8 cellular contexts compared by ENCODE assay signal in genomic region chr2:99488587-99488998, GRCh38. TPM values are rescaled to one million over a fixed set of nuclear protein-coding genes. Genes with fewer than 3 reads are reported as not detected.
DNase-seq lines count a peak whose midpoint lies in the region; ATAC-seq and TF ChIP-seq lines count a peak whose summit lies in the region.

No MANE protein-coding gene starts in this region.

- no peaks in the 10 kb centered on the region; the same call in 1 of the 2 replicates for H3K9me3 ChIP-seq in AG04450 (ENCODE audit: control insufficient read depth, insufficient read depth, low read length)
- no peaks in the 10 kb centered on the region for H3K9me3 ChIP-seq in mucosa of rectum (ENCODE audit: control insufficient read depth in 2 of 2, low read length in 2 of 2)

- intact Hi-C loops in dorsolateral prefrontal cortex (cut with DNase I) = loop anchor here (10.0 kb wide), 2 partner anchors 54 to 84 kb away; no protein-coding TSS in a partner anchor

- POLR2A ChIA-PET in AG04450 (lab: Yijun Ruan, JAX) = no interaction called here

- H3K27ac ChIP-seq in AG04450 (ENCODE audit: low read depth, low read length) = no peak overlapping the region
- H3K27ac ChIP-seq in dorsolateral prefrontal cortex = peak overlapping the region in 58 of 59 donors; percentile 42 to 99 (median 94)
- H3K27ac ChIP-seq in mucosa of rectum (ENCODE audit: low read depth in 2 of 2, low read length in 2 of 2) = peak overlapping the region; percentile 93 to 94

- H3K27me3 ChIP-seq in AG04450 (ENCODE audit: control insufficient read depth, insufficient read depth, low read length) (peaks cover 10% of the 10 kb centered on the region), dorsolateral prefrontal cortex (no peaks in the 10 kb centered on the region), mucosa of rectum (ENCODE audit: control insufficient read depth in 2 of 2, insufficient read depth in 2 of 2, low read length in 2 of 2) (no peaks in the 10 kb centered on the region)

- H3K4me1 ChIP-seq in mucosa of rectum (ENCODE audit: control insufficient read depth in 2 of 2, insufficient read depth in 2 of 2, low read length in 2 of 2) = peaks cover 3 to 13% of the 10 kb centered on the region in 2 donors

- CTCF ChIA-PET in AG04450 (lab: Charles Lee) = interaction anchor here (0.6 to 1.9 kb wide), 4 partner anchors 114 to 387 kb away, joined by 3 to 5 read pairs (median 4); partner anchors contain the start of gene EIF5B

- DNase-seq in AG04450 (ENCODE audit: low read depth, low spot score) (no peak), GM12865 (ENCODE audit: low read depth) (peak; percentile 50), RPMI7951 (ENCODE audit: low read depth) (peak; percentile 28), dorsolateral prefrontal cortex (no peak), NCI-H345 treated with DMSO at 0.1 percent for 48 hours (lab: John Stamatoyannopoulos, UW; ENCODE audit: unreplicated experiment) (no peak), HPDE6-E6E7 (ENCODE audit: extremely low spot score) (no peak)

- peak overlapping the region; percentile 77 to 90 for H3K9ac ChIP-seq in mucosa of rectum (ENCODE audit: low read depth in 1 of 2, low read length in 2 of 2)

- H3K4me3 ChIP-seq in AG04450 (ENCODE audit: low read depth, low read length) (peak overlapping the region; percentile 79), GM12865 (ENCODE audit: low read depth, low read length) (peak overlapping the region; percentile 99), dorsolateral prefrontal cortex (peak overlapping the region; percentile 61 to 96 (median 86)), mucosa of rectum (ENCODE audit: low read length in 2 of 2) (peak overlapping the region; percentile 70 to 73)

- no peak for TF ChIP-seq CTCF in AG04450 (IDR thresholded peaks at IDR 0.05; ENCODE audit: low read depth, low read length)
- no peak for TF ChIP-seq CTCF in GM12865 (IDR thresholded peaks at IDR 0.05; ENCODE audit: insufficient read depth, low read depth, low read length, missing control alignments)
- TF ChIP-seq CTCF in dorsolateral prefrontal cortex (IDR thresholded peaks at IDR 0.05 in 54 of 56, conservative IDR thresholded peaks at IDR 0.05 in 2 of 56; ENCODE audit: low read depth in 1 of 56, partially characterized antibody in 56 of 56) = no peak

- ATAC-seq in GM19467 (IDR thresholded peaks at IDR 0.05; ENCODE audit: unreplicated experiment) = no peak

- no peaks in the 10 kb centered on the region for H3K36me3 ChIP-seq in mucosa of rectum (ENCODE audit: control insufficient read depth in 2 of 2, insufficient read depth in 2 of 2, low read length in 2 of 2)

RNA-seq across cellular contexts. Expression of gene REV1, which starts 1.2 kb away (rescaled TPM):
- polyA plus RNA-seq in AG04450 (2011; rRNA removed) = 24.2 and 26.4 TPM in 2 replicates
- 26.2 and 37.4 TPM in 2 replicates for polyA minus RNA-seq in AG04450 (2011; rRNA and poly(A)+ RNA removed)
- 13.7 and 18.0 TPM in 2 replicates for total RNA-seq in RPMI7951 (2014; rRNA removed; shearing (Covaris generic))
- 10 to 100 TPM; 47.8 to 91.4 (median 67.5) TPM for total RNA-seq in dorsolateral prefrontal cortex

Comparison
In these comparisons a context has a peak if more than half of its experiments do, and no peak if none do; other contexts are left out.
1. DNase-seq: peak in GM12865 (single experiment) and RPMI7951 (single experiment); none in AG04450 (single experiment), dorsolateral prefrontal cortex (0 of 10), NCI-H345 treated with DMSO at 0.1 percent for 48 hours (single experiment) and HPDE6-E6E7 (single experiment).
2. Peak in every context shown above with its lines, with median percentiles within 50 percentile points of each other: H3K4me3 ChIP-seq.